Comparison of ENCODE assay signal across 23 cellular contexts in the genomic region with DNA sequence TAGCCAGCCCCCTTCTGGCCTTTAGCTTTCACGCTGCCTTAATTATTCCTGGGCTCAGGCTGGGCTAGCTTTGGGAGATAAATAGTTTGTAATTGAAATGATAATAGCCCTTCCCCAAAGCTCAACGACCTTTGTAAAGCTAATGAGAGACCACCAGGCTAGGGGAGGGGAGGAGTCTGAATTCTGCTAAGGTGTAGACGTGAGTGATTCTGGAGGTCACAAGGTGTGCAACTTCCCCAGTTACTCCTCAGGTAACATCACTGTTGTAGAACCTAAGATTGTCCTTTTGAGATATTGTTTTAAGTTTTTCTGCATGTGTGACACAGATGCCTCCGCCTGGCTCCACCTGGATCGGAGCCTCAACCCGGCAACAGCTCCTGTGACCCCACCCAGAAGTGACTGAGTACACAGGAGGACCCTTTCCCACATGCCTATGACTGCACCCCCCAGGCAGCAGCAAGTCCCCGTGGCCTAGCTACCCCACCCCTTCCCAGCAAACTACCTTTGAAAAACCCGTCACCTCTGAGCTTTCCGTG. TPM values are rescaled to one million over a fixed set of nuclear protein-coding genes. Genes with fewer than 3 reads are reported as not detected.
A peak's percentile ranks its signal among the peaks of the same experiment; 100 is the strongest.
DNase-seq lines count a peak whose midpoint lies in the region; ATAC-seq lines count a peak whose summit lies in the region.
"Had no signal": no experiment of that assay in that cellular context is flagged by ENCODE, and none has a peak within 500 bp of the region (broad histone marks: within the 10 kb centered on the region; RNA-seq: fewer than 3 reads in every experiment).

No MANE protein-coding gene starts in this region.

- peaks cover 35% of the 10 kb centered on the region for H3K4me1 ChIP-seq in HUES6 (ENCODE audit: control insufficient read depth, insufficient read depth, low read length)
- H3K4me1 ChIP-seq: SJCRH30 had no signal

- H3K9ac ChIP-seq in HUES6 (ENCODE audit: low read length) = peak overlapping the region; percentile 77

- H3K27ac Mint-ChIP-seq in activated naive CD8-positive, alpha-beta T cell treated with anti-CD3 and anti-CD28 coated beads, Interleukin-2, amount 50 U/mL, for 24 hours = no peak overlapping the region
- H3K27ac Mint-ChIP-seq in natural killer cell treated with Interleukin-12 subunit alpha and Interleukin-12 subunit beta and Interleukin-15 and Interleukin-18, amount 100 ng/mL, for 72 hours = no peak overlapping the region
- H3K27ac Mint-ChIP-seq: CD4-positive, alpha-beta T cell; HFFc6 had no signal

- no peak for ATAC-seq in activated naive CD8-positive, alpha-beta T cell treated with anti-CD3 and anti-CD28 coated beads, Interleukin-2, amount 50 U/mL, for 24 hours
- ATAC-seq in HG02870 (IDR thresholded peaks at IDR 0.05; ENCODE audit: unreplicated experiment) = no peak
- no peak for ATAC-seq in natural killer cell treated with Interleukin-12 subunit alpha and Interleukin-12 subunit beta and Interleukin-15 and Interleukin-18, amount 100 ng/mL, for 72 hours

- no peaks in the 10 kb centered on the region for H3K27me3 Mint-ChIP-seq in activated naive CD8-positive, alpha-beta T cell treated with anti-CD3 and anti-CD28 coated beads, Interleukin-2, amount 50 U/mL, for 24 hours
- H3K27me3 Mint-ChIP-seq in natural killer cell treated with Interleukin-12 subunit alpha and Interleukin-12 subunit beta and Interleukin-15 and Interleukin-18, amount 100 ng/mL, for 72 hours = peaks cover 14 to 20% of the 10 kb centered on the region in 2 donors
- H3K27me3 Mint-ChIP-seq: CD4-positive, alpha-beta T cell had no signal

- no peaks in the 10 kb centered on the region for H3K36me3 ChIP-seq in HUES6 (ENCODE audit: control insufficient read depth, insufficient read depth, low read length)
- H3K36me3 ChIP-seq: SJCRH30 had no signal

- no peaks in the 10 kb centered on the region for H3K4me1 Mint-ChIP-seq in activated naive CD8-positive, alpha-beta T cell treated with anti-CD3 and anti-CD28 coated beads, Interleukin-2, amount 50 U/mL, for 24 hours
- no peaks in the 10 kb centered on the region for H3K4me1 Mint-ChIP-seq in natural killer cell treated with Interleukin-12 subunit alpha and Interleukin-12 subunit beta and Interleukin-15 and Interleukin-18, amount 100 ng/mL, for 72 hours (ENCODE audit: low read depth in 2 of 2)

- DNase-seq in iPS DF 19.7 (ENCODE audit: low read depth, low spot score) (peak; percentile 98), iPS-NIHi7 (ENCODE audit: extremely low spot score) (peak; percentile 72), CD1c-positive myeloid dendritic cell (ENCODE audit: extremely low spot score) (no peak)
- no peak for DNase-seq in activated naive CD8-positive, alpha-beta T cell treated with anti-CD3 and anti-CD28 coated beads, Interleukin-2, amount 50 U/mL, for 24 hours
- DNase-seq in natural killer cell treated with Interleukin-12 subunit alpha and Interleukin-12 subunit beta and Interleukin-15 and Interleukin-18, amount 100 ng/mL, for 72 hours (ENCODE audit: low spot score) = no peak
- DNase-seq: CD4-positive, alpha-beta T cell; COR-L47; DMS 273 treated with DMSO at 0.1 percent for 48 hours; DMS79 treated with DMSO at 0.1 percent for 48 hours; HFFc6; MV-4-11; NCI-H1694; NCI-H2081; NCI-H2171; NCI-H345; NCI-H524; OCI-M1; SJCRH30 had no signal

- H3K4me3 ChIP-seq in HUES6 (ENCODE audit: low read depth, low read length) = peak overlapping the region; percentile 39
- H3K4me3 ChIP-seq: SJCRH30 had no signal

- peak overlapping the region; percentile 80 for H3K27ac ChIP-seq in HUES6 (ENCODE audit: low read depth, low read length)
- H3K27ac ChIP-seq: SJCRH30 had no signal

- H3K36me3 Mint-ChIP-seq in activated naive CD8-positive, alpha-beta T cell treated with anti-CD3 and anti-CD28 coated beads, Interleukin-2, amount 50 U/mL, for 24 hours (ENCODE audit: low read depth) = no peaks in the 10 kb centered on the region
- no peaks in the 10 kb centered on the region for H3K36me3 Mint-ChIP-seq in natural killer cell treated with Interleukin-12 subunit alpha and Interleukin-12 subunit beta and Interleukin-15 and Interleukin-18, amount 100 ng/mL, for 72 hours

- no peaks in the 10 kb centered on the region for H3K9me3 Mint-ChIP-seq in activated naive CD8-positive, alpha-beta T cell treated with anti-CD3 and anti-CD28 coated beads, Interleukin-2, amount 50 U/mL, for 24 hours
- H3K9me3 Mint-ChIP-seq in natural killer cell treated with Interleukin-12 subunit alpha and Interleukin-12 subunit beta and Interleukin-15 and Interleukin-18, amount 100 ng/mL, for 72 hours = no peaks in the 10 kb centered on the region
- H3K9me3 Mint-ChIP-seq: CD4-positive, alpha-beta T cell had no signal

- H3K27me3 ChIP-seq in HUES6 (ENCODE audit: control insufficient read depth, insufficient read depth, low read length) = no peaks in the 10 kb centered on the region

- H3K9me3 ChIP-seq in HUES6 (ENCODE audit: control insufficient read depth, insufficient read depth, low read depth, low read length) = peaks cover 3% of the 10 kb centered on the region; the same call in 1 of the 2 replicates
- H3K9me3 ChIP-seq: SJCRH30 had no signal

- H3K4me3 Mint-ChIP-seq in activated naive CD8-positive, alpha-beta T cell treated with anti-CD3 and anti-CD28 coated beads, Interleukin-2, amount 50 U/mL, for 24 hours = no peak overlapping the region
- H3K4me3 Mint-ChIP-seq in natural killer cell treated with Interleukin-12 subunit alpha and Interleukin-12 subunit beta and Interleukin-15 and Interleukin-18, amount 100 ng/mL, for 72 hours = no peak overlapping the region
- H3K4me3 Mint-ChIP-seq: CD4-positive, alpha-beta T cell; HFFc6 had no signal

RNA-seq across cellular contexts. Expression of a gene that starts 5.8 kb away (rescaled TPM):
- not detected for total RNA-seq in natural killer cell treated with Interleukin-12 subunit alpha and Interleukin-12 subunit beta and Interleukin-15 and Interleukin-18, amount 100 ng/mL, for 72 hours
- total RNA-seq: CD4-positive, alpha-beta T cell; G401; HFFc6; HT1080; M059J; SJCRH30 had no signal

RNA-seq across cellular contexts. Expression of a gene that starts 40.6 kb away (rescaled TPM):
- under 1 TPM in 1 of 2 donors, not detected in 1; 0.17 TPM for total RNA-seq in natural killer cell treated with Interleukin-12 subunit alpha and Interleukin-12 subunit beta and Interleukin-15 and Interleukin-18, amount 100 ng/mL, for 72 hours
- total RNA-seq: G401, HFFc6, SJCRH30 had no signal

Comparison
In these comparisons a context has a peak if more than half of its experiments do, and no peak if none do; other contexts are left out.
1. DNase-seq: peak in iPS DF 19.7 (single experiment) and iPS-NIHi7 (single experiment); none in CD1c-positive myeloid dendritic cell (single experiment), activated naive CD8-positive, alpha-beta T cell treated with anti-CD3 and anti-CD28 coated beads, Interleukin-2, amount 50 U/mL, for 24 hours (single experiment) and natural killer cell treated with Interleukin-12 subunit alpha and Interleukin-12 subunit beta and Interleukin-15 and Interleukin-18, amount 100 ng/mL, for 72 hours (single experiment).